Comparison of ENCODE assay signal across 8 cellular contexts in genomic region chr9:70420267-70421019, GRCh38. TPM values are rescaled to one million over a fixed set of nuclear protein-coding genes. Genes with fewer than 3 reads are reported as not detected.
DNase-seq lines count a peak whose midpoint lies in the region; ATAC-seq, FAIRE-seq and TF ChIP-seq lines count a peak whose summit lies in the region.

No MANE protein-coding gene starts in this region.

- peak overlapping the region; percentile 99 for H3K27ac ChIP-seq in adipose tissue (ENCODE audit: low read depth, low read length)
- peak overlapping the region; percentile 97 to 100 (median 100) for H3K27ac ChIP-seq in pancreas
- peak overlapping the region; percentile 100 for H3K27ac ChIP-seq in uterus

- TF ChIP-seq CTCF in pancreas (IDR thresholded peaks at IDR 0.05) = no peak
- peak in 1 of 4 experiments; percentile 4 for TF ChIP-seq CTCF in uterus (IDR thresholded peaks at IDR 0.05)

- H3K9me3 ChIP-seq in pancreas (no peaks in the 10 kb centered on the region), uterus (no peaks in the 10 kb centered on the region)

- ATAC-seq in GM21529 (IDR thresholded peaks at IDR 0.05; ENCODE audit: unreplicated experiment) = peak; percentile 18
- ATAC-seq in pancreas = peak; percentile 38 to 67 (median 58)

- H3K36me3 ChIP-seq in pancreas (no peaks in the 10 kb centered on the region), uterus (no peaks in the 10 kb centered on the region)

- DNase-seq in DMS53 (lab: John Stamatoyannopoulos, UW) (peak; percentile 91), Kasumi-1 (lab: John Stamatoyannopoulos, UW) (peak; percentile 66 to 75), cardiac septum (ENCODE audit: low spot score) (peak; percentile 96), pancreas (peak; percentile 93 to 98 (median 96)), uterus (peak; percentile 96 to 97)

- FAIRE-seq in pancreas (lab: Jason Lieb, UNC) = no peak

- WGBS in adipose tissue, 3 donors = 0 to 1% (median 1%) methylated on average over 42 to 45 of the region's 45 CpGs
- WGBS in pancreas, 2 donors = 1% methylated on average over 40 to 44 of the region's 45 CpGs

- TF ChIP-seq POLR2A in Raji (IDR thresholded peaks at IDR 0.05; ENCODE audit: insufficient read depth, low read depth, low read length) (peak; percentile 46), uterus (IDR thresholded peaks at IDR 0.05) (peak; percentile 58 to 63)

- H3K4me3 ChIP-seq in pancreas (peak overlapping the region; percentile 14 to 50 (median 30)), uterus (peak overlapping the region; percentile 43 to 54)

- intact Hi-C loops in cardiac septum (cut with DNase I) (loop anchor here (1.0 to 2.0 kb wide), 4 partner anchors 50 to 181 kb away; no protein-coding TSS in a partner anchor), pancreas (cut with DNase I) (loop anchor here in 1 of 3 donors (5.0 to 10.0 kb wide), 2 partner anchors 47 to 174 kb away; no protein-coding TSS in a partner anchor), uterus (cut with DNase I; ENCODE audit: low total_unique reads) (loop anchor here (1.0 kb wide), 1 partner anchor 60 kb away; no protein-coding TSS in a partner anchor)

- H3K4me1 ChIP-seq in pancreas = peaks cover 17 to 22% (median 20%) of the 10 kb centered on the region in 3 donors
- peaks cover 3 to 15% of the 10 kb centered on the region in 2 donors for H3K4me1 ChIP-seq in uterus

- H3K27me3 ChIP-seq in pancreas (no peaks in the 10 kb centered on the region), uterus (no peaks in the 10 kb centered on the region)

RNA-seq across cellular contexts. Expression of gene KLF9, which starts 6.0 kb away (rescaled TPM):
- polyA plus RNA-seq in adipose tissue (100 to 1,000 TPM in 1 of 3 donors, 10 to 100 TPM in 2; 23.1 to 115 (median 48.5) TPM), pancreas (10 to 100 TPM in 1 of 2 donors, 1 to 10 TPM in 1; 9.0 to 16.2 TPM)
- total RNA-seq in cardiac septum (19.0 TPM), pancreas (10 to 100 TPM in 5 of 6 donors, 1 to 10 TPM in 1; 8.4 to 32.8 (median 18.1) TPM), uterus (100 to 1,000 TPM in 2 of 4 donors, 10 to 100 TPM in 2; 19.1 to 146 (median 98.7) TPM)

Comparison
In these comparisons a context has a peak if more than half of its experiments do, and no peak if none do; other contexts are left out.
1. Peak in every context shown above with its lines: DNase-seq, ATAC-seq, H3K4me3 ChIP-seq and H3K27ac ChIP-seq.